Comparison of ENCODE assay signal across 8 cellular contexts in genomic region chr9:128882677-128883590, GRCh38. TPM values are rescaled to one million over a fixed set of nuclear protein-coding genes. Genes with fewer than 3 reads are reported as not detected.
DNase-seq lines count a peak whose midpoint lies in the region; ATAC-seq and TF ChIP-seq lines count a peak whose summit lies in the region.

No MANE protein-coding gene starts in this region.

- H3K4me1 ChIP-seq in SJCRH30, result peaks cover 28% of the 10 kb centered on the region

- H3K27ac ChIP-seq in SJCRH30, result peak overlapping the region; percentile 81
- H3K27ac ChIP-seq in neural cell (ENCODE audit: low read length), result peak overlapping the region; percentile 90

- no peaks in the 10 kb centered on the region for H4K20me1 ChIP-seq in neural cell (ENCODE audit: insufficient read depth)

- peaks cover 4% of the 10 kb centered on the region for H3F3A ChIP-seq in neural cell (ENCODE audit: insufficient read depth, low read length, poor library complexity, severe bottlenecking)

- H3K27me3 ChIP-seq in SJCRH30, result no peaks in the 10 kb centered on the region
- H3K27me3 ChIP-seq in neural cell (ENCODE audit: insufficient read depth, low read depth, low read length), result no peaks in the 10 kb centered on the region

- H3K79me2 ChIP-seq in neural cell (replicated peaks; ENCODE audit: insufficient read depth, low read length), result peaks cover 34% of the 10 kb centered on the region

- TF ChIP-seq RAD21 in neural cell (conservative IDR thresholded peaks at IDR 0.05), result no peak

- peak overlapping the region; percentile 98 for H3K4me3 Mint-ChIP-seq in endothelial cell (ENCODE audit: unreplicated experiment)

- H3K4me3 ChIP-seq in SJCRH30 (peak overlapping the region; percentile 89), neural cell (ENCODE audit: low read length) (peak overlapping the region; percentile 88)

- H3K36me3 ChIP-seq in SJCRH30 (peaks cover 7% of the 10 kb centered on the region; the same call in 1 of the 2 replicates), neural cell (ENCODE audit: insufficient read depth, low read length) (no peaks in the 10 kb centered on the region)

- peak overlapping the region; percentile 15 for H2AFZ ChIP-seq in neural cell (ENCODE audit: low read depth, low read length)

- H3K9me2 ChIP-seq in neural cell (ENCODE audit: insufficient read depth, low read length), result no peaks in the 10 kb centered on the region

- H3K9me3 ChIP-seq in SJCRH30 (replicated peaks) (no peaks in the 10 kb centered on the region), neural cell (ENCODE audit: low read length) (no peaks in the 10 kb centered on the region)

- H3K36me3 Mint-ChIP-seq in endothelial cell (ENCODE audit: low read depth, unreplicated experiment), result peaks cover 12% of the 10 kb centered on the region

- H3K9ac ChIP-seq in neural cell (ENCODE audit: low read length), result peak overlapping the region; percentile 97

- H3K27me3 Mint-ChIP-seq in endothelial cell (ENCODE audit: unreplicated experiment), result peaks cover 7% of the 10 kb centered on the region

- TF ChIP-seq EP300 in neural cell (conservative IDR thresholded peaks at IDR 0.05; ENCODE audit: poor library complexity, severe bottlenecking), result no peak

- no peak for ATAC-seq in GM21367 (IDR thresholded peaks at IDR 0.05; ENCODE audit: unreplicated experiment)
- no peak for ATAC-seq in GM21390 (IDR thresholded peaks at IDR 0.05; ENCODE audit: unreplicated experiment)

- H3K9me3 Mint-ChIP-seq in endothelial cell (ENCODE audit: unreplicated experiment), result no peaks in the 10 kb centered on the region

- H3K4me1 Mint-ChIP-seq in endothelial cell (ENCODE audit: unreplicated experiment), result peaks cover 41% of the 10 kb centered on the region

- H3K4me2 ChIP-seq in neural cell (ENCODE audit: low read length), result peak overlapping the region; percentile 90

- peak overlapping the region; percentile 89 for H3K27ac Mint-ChIP-seq in endothelial cell (ENCODE audit: unreplicated experiment)

- TF ChIP-seq CTCF in endothelial cell (IDR thresholded peaks at IDR 0.05; ENCODE audit: unreplicated experiment), result no peak
- no peak for TF ChIP-seq CTCF in neural cell (IDR thresholded peaks at IDR 0.05; ENCODE audit: poor library complexity, severe bottlenecking)

- DNase-seq in stimulated activated CD4-positive, alpha-beta T cell treated with anti-CD3 and anti-CD28 coated beads, Interleukin-4, amount 100 ng/mL, for 24 hours, result peak; percentile 22
- DNase-seq in stimulated activated CD4-positive, alpha-beta T cell treated with anti-CD3 and anti-CD28 coated beads, Interleukin-4, amount 100 ng/mL, for 1 hour, result no peak
- peak; percentile 52 to 56 for DNase-seq in SJCRH30
- peak; percentile 15 for DNase-seq in endothelial cell (ENCODE audit: low spot score)
- no peak for DNase-seq in NCI-H524 treated with DMSO at 0.1 percent for 48 hours (lab: John Stamatoyannopoulos, UW)

TF ChIP-seq in neural cell, 6 proteins besides CTCF, POLR2A, EP300 and RAD21:
- no peak for TF ChIP-seq POLR2AphosphoS5 (IDR thresholded peaks at IDR 0.05)
- peak; percentile 48 for TF ChIP-seq TAF1 (IDR thresholded peaks at IDR 0.05; ENCODE audit: low read depth)

RNA-seq across cellular contexts. Expression of gene LRRC8A, which starts 1.0 kb away (rescaled TPM):
- 50.8 and 54.2 TPM in 2 replicates for total RNA-seq in SJCRH30 (2014; rRNA removed; shearing (Covaris generic))
- total RNA-seq in endothelial cell (ENCODE audit: unreplicated experiment), result 54.3 TPM
- polyA plus RNA-seq in neural cell, result 11.6 and 15.6 TPM in 2 replicates
- 40.6 and 40.9 TPM in 2 replicates for polyA minus RNA-seq in neural cell

RNA-seq across cellular contexts. Expression of gene KYAT1, which starts 1.2 kb away (rescaled TPM):
- total RNA-seq in SJCRH30 (2014; rRNA removed; shearing (Covaris generic)), result 8.4 and 9.4 TPM in 2 replicates
- total RNA-seq in endothelial cell (ENCODE audit: unreplicated experiment), result 3.3 TPM
- 22.6 and 24.4 TPM in 2 replicates for polyA plus RNA-seq in neural cell
- 9.7 and 10.3 TPM in 2 replicates for polyA minus RNA-seq in neural cell

RNA-seq across cellular contexts. Expression of gene PHYHD1, which starts 37.8 kb away (rescaled TPM):
- total RNA-seq in SJCRH30 (2014; rRNA removed; shearing (Covaris generic)), result 20.7 and 23.2 TPM in 2 replicates
- 10.3 TPM for total RNA-seq in endothelial cell (ENCODE audit: unreplicated experiment)
- polyA plus RNA-seq in neural cell, result not detected in 2 replicates
- 0.97 TPM in 1 of 2 replicates, not detected in the other for polyA minus RNA-seq in neural cell

RNA-seq across cellular contexts. Expression of gene SPOUT1, which starts 53.3 kb away (rescaled TPM):
- 38.3 and 38.5 TPM in 2 replicates for total RNA-seq in SJCRH30 (2014; rRNA removed; shearing (Covaris generic))
- total RNA-seq in endothelial cell (ENCODE audit: unreplicated experiment), result 62.1 TPM
- polyA plus RNA-seq in neural cell, result 26.7 and 34.7 TPM in 2 replicates
- 18.3 and 18.4 TPM in 2 replicates for polyA minus RNA-seq in neural cell

Comparison
In these comparisons a context has a peak if more than half of its experiments do, and no peak if none do; other contexts are left out.
1. DNase-seq: peak in stimulated activated CD4-positive, alpha-beta T cell treated with anti-CD3 and anti-CD28 coated beads, Interleukin-4, amount 100 ng/mL, for 24 hours (single experiment), SJCRH30 (2 of 2) and endothelial cell (single experiment); none in stimulated activated CD4-positive, alpha-beta T cell treated with anti-CD3 and anti-CD28 coated beads, Interleukin-4, amount 100 ng/mL, for 1 hour (single experiment) and NCI-H524 treated with DMSO at 0.1 percent for 48 hours (single experiment).